Comparison of ENCODE assay signal across 9 cellular contexts in genomic region chr1:180415985-180416633, GRCh38.
DNase-seq lines count a peak whose midpoint lies in the region; ATAC-seq and TF ChIP-seq lines count a peak whose summit lies in the region.
"Had no signal": no experiment of that assay in that cellular context is flagged by ENCODE, and none has a peak within 500 bp of the region (broad histone marks: within the 10 kb centered on the region; RNA-seq: fewer than 3 reads in every experiment).

No MANE protein-coding gene starts in this region.

- H3K9me3 ChIP-seq in RWPE2 (ENCODE audit: severe bottlenecking) (no peaks in the 10 kb centered on the region), thoracic aorta (no peaks in the 10 kb centered on the region)

- peak; percentile 4 for DNase-seq in Daoy (ENCODE audit: low read depth)
- DNase-seq in M059J (ENCODE audit: low read depth) = peak; percentile 43
- no peak for DNase-seq in RWPE2 (ENCODE audit: low spot score)
- peak; percentile 5 to 41 for DNase-seq in foreskin fibroblast
- DNase-seq in thoracic aorta (ENCODE audit: low spot score) = no peak
- DNase-seq in stimulated activated CD4-positive, alpha-beta T cell treated with anti-CD3 and anti-CD28 coated beads, Interleukin-2, amount 100 ng/mL, for 24 hours = no peak
- DNase-seq: activated B cell treated with CpG ODN at 0.5 μM for 24 hours had no signal

- H3K27ac ChIP-seq in RWPE2 (ENCODE audit: poor library complexity, severe bottlenecking) = no peak overlapping the region
- no peak overlapping the region for H3K27ac ChIP-seq in thoracic aorta

- peaks cover 18% of the 10 kb centered on the region for H3K36me3 ChIP-seq in RWPE2 (ENCODE audit: low read depth)
- no peaks in the 10 kb centered on the region for H3K36me3 ChIP-seq in thoracic aorta

- no peaks in the 10 kb centered on the region for H3K27me3 ChIP-seq in RWPE2 (ENCODE audit: insufficient read depth, poor library complexity, severe bottlenecking)
- H3K27me3 ChIP-seq in thoracic aorta (replicated peaks; ENCODE audit: insufficient read depth) = no peaks in the 10 kb centered on the region

- ATAC-seq in RWPE2 (ENCODE audit: low read depth) (0 out of 3 replicates have a peak, but pooled peaks have one; percentile 46), thoracic aorta (ENCODE audit: insufficient number of reproducible peaks, low FRiP score, low read depth) (no peak), GM18867 (IDR thresholded peaks at IDR 0.05; ENCODE audit: unreplicated experiment) (no peak), GM18520 (IDR thresholded peaks at IDR 0.05; ENCODE audit: unreplicated experiment) (no peak)

- H3K4me3 ChIP-seq in RWPE2 (ENCODE audit: severe bottlenecking) = no peak overlapping the region
- no peak overlapping the region for H3K4me3 ChIP-seq in foreskin fibroblast (ENCODE audit: low read depth in 1 of 2, low read length in 2 of 2)
- no peak overlapping the region for H3K4me3 ChIP-seq in thoracic aorta

- TF ChIP-seq CTCF in RWPE2 (IDR thresholded peaks at IDR 0.05; ENCODE audit: poor library complexity, severe bottlenecking) = peak; percentile 81
- peak; percentile 50 for TF ChIP-seq CTCF in foreskin fibroblast (IDR thresholded peaks at IDR 0.05; ENCODE audit: low read depth, low read length)
- TF ChIP-seq CTCF in thoracic aorta (IDR thresholded peaks at IDR 0.05) = peak; percentile 41

- H3K4me1 ChIP-seq in RWPE2 (ENCODE audit: insufficient read depth, poor library complexity, severe bottlenecking) = no peaks in the 10 kb centered on the region
- H3K4me1 ChIP-seq in thoracic aorta (ENCODE audit: control insufficient read depth in 1 of 2, low read depth in 2 of 2) = no peaks in the 10 kb centered on the region

Comparison
In these comparisons a context has a peak if more than half of its experiments do, and no peak if none do; other contexts are left out.
1. DNase-seq: peak in Daoy (single experiment), M059J (single experiment) and foreskin fibroblast (2 of 2); none in RWPE2 (single experiment), thoracic aorta (single experiment) and stimulated activated CD4-positive, alpha-beta T cell treated with anti-CD3 and anti-CD28 coated beads, Interleukin-2, amount 100 ng/mL, for 24 hours (0 of 2).
2. Peak in every context shown above with its lines, with median percentiles within 50 percentile points of each other: CTCF ChIP-seq.